17 cellular contexts compared by ENCODE assay signal in genomic region chr15:57586661-57587404, GRCh38. TPM values are rescaled to one million over a fixed set of nuclear protein-coding genes. Genes with fewer than 3 reads are reported as not detected.
DNase-seq lines count a peak whose midpoint lies in the region; ATAC-seq, FAIRE-seq and TF ChIP-seq lines count a peak whose summit lies in the region.
"Had no signal": no experiment of that assay in that cellular context is flagged by ENCODE, and none has a peak within 500 bp of the region (broad histone marks: within the 10 kb centered on the region; RNA-seq: fewer than 3 reads in every experiment).

No MANE protein-coding gene starts in this region.

- TF ChIP-seq RAD21 in GM12878 (IDR thresholded peaks at IDR 0.05; ENCODE audit: insufficient read depth, low read depth, low read length): no peak

- H3K4me1 ChIP-seq in GM12878 (ENCODE audit: control insufficient read depth, insufficient read depth, low read length): no peaks in the 10 kb centered on the region

- TF ChIP-seq POLR2A in GM12878 (IDR thresholded peaks at IDR 0.05; ENCODE audit: low read depth, low read length): no peak

- no peak for TF ChIP-seq EP300 in GM12878 (IDR thresholded peaks at IDR 0.05; ENCODE audit: borderline replicate concordance in 1 of 2, control insufficient read depth in 1 of 2, low read depth in 2 of 2, low read length in 2 of 2)

- WGBS in GM12878 (ENCODE audit: insufficient coverage, insufficient replicate concordance, low lambda C conversion rate, missing lambda C conversion rate): 8% methylated on average over 6 of the region's 6 CpGs

- no peak for TF ChIP-seq CTCF in GM12878 (IDR thresholded peaks at IDR 0.05 in 2 of 3, conservative IDR thresholded peaks at IDR 0.05 in 1 of 3; ENCODE audit: control insufficient read depth in 2 of 3, extremely low read depth in 1 of 3, insufficient read depth in 1 of 3, low read depth in 3 of 3, low read length in 3 of 3)
- TF ChIP-seq CTCF in mesothelial cell of epicardium (IDR thresholded peaks at IDR 0.05; ENCODE audit: unreplicated experiment): no peak

- H3K27me3 ChIP-seq in GM12878 (replicated peaks in 1 of 2; ENCODE audit: control insufficient read depth in 2 of 2, insufficient read depth in 2 of 2, low read length in 1 of 2): peaks cover 5% of the 10 kb centered on the region in 2 experiments; a peak in 3 of 4 replicates
- H3K27me3 ChIP-seq: colonic mucosa, pancreas had no signal

- H3K9me3 Mint-ChIP-seq in activated T-cell treated with anti-CD3 and anti-CD28 coated beads, Interleukin-2, amount 50 U/mL, for 4 hours: peaks cover 14% of the 10 kb centered on the region
- peaks cover 10% of the 10 kb centered on the region for H3K9me3 Mint-ChIP-seq in stimulated activated naive CD8-positive, alpha-beta T cell treated with anti-CD3 and anti-CD28 coated beads, Interleukin-15, Interleukin-2, amounts not matched to agents 100 ng/mL and 50 ng/mL, for 24 hours
- peaks cover 15% of the 10 kb centered on the region for H3K9me3 Mint-ChIP-seq in mesothelial cell of epicardium

- H3K36me3 Mint-ChIP-seq in activated T-cell treated with anti-CD3 and anti-CD28 coated beads, Interleukin-2, amount 50 U/mL, for 4 hours (ENCODE audit: insufficient read depth): peaks cover 6% of the 10 kb centered on the region
- H3K36me3 Mint-ChIP-seq in stimulated activated naive CD8-positive, alpha-beta T cell treated with anti-CD3 and anti-CD28 coated beads, Interleukin-15, Interleukin-2, amounts not matched to agents 100 ng/mL and 50 ng/mL, for 24 hours (ENCODE audit: low read depth): peaks cover 8% of the 10 kb centered on the region
- peaks cover 11% of the 10 kb centered on the region for H3K36me3 Mint-ChIP-seq in mesothelial cell of epicardium

- H2AFZ ChIP-seq in GM12878 (ENCODE audit: control insufficient read depth, low read depth, low read length): no peak overlapping the region

- intact Hi-C loops in GM12878 (cut with micrococcal nuclease; ENCODE audit: unreplicated experiment): no loop called here

- no peak overlapping the region for H3K4me3 Mint-ChIP-seq in activated T-cell treated with anti-CD3 and anti-CD28 coated beads, Interleukin-2, amount 50 U/mL, for 4 hours
- no peak overlapping the region for H3K4me3 Mint-ChIP-seq in stimulated activated naive CD8-positive, alpha-beta T cell treated with anti-CD3 and anti-CD28 coated beads, Interleukin-15, Interleukin-2, amounts not matched to agents 100 ng/mL and 50 ng/mL, for 24 hours
- no peak overlapping the region for H3K4me3 Mint-ChIP-seq in mesothelial cell of epicardium

- no peak overlapping the region for H3K27ac ChIP-seq in GM12878 (ENCODE audit: control insufficient read depth, insufficient read depth)
- H3K27ac ChIP-seq: colonic mucosa, HL-60, pancreas had no signal

- no peaks in the 10 kb centered on the region; the same call in 2 of the 3 replicates for H3K9me3 ChIP-seq in GM12878 (replicated peaks; ENCODE audit: control insufficient read depth, insufficient read depth, low read length)
- H3K9me3 ChIP-seq: colonic mucosa, pancreas had no signal

- H3K79me2 ChIP-seq in GM12878 (ENCODE audit: control insufficient read depth, insufficient read depth, low read length): no peaks in the 10 kb centered on the region

- no peaks in the 10 kb centered on the region for H3K36me3 ChIP-seq in GM12878 (ENCODE audit: control insufficient read depth in 2 of 2, insufficient read depth in 2 of 2, low read length in 1 of 2)
- H3K36me3 ChIP-seq: colonic mucosa, pancreas had no signal

- POLR2A ChIA-PET in GM12878 (lab: Charles Lee): no interaction called here

- peak; percentile 51 to 54 for ATAC-seq in activated T-cell treated with anti-CD3 and anti-CD28 coated beads, Interleukin-2, amount 50 U/mL, for 4 hours
- ATAC-seq in HG02885 (IDR thresholded peaks at IDR 0.05; ENCODE audit: poor library complexity, unreplicated experiment) (peak; percentile 39), GM12878 (no peak; the same call in none of the 3 replicates)
- ATAC-seq: pancreas had no signal

- peaks cover 23% of the 10 kb centered on the region for H3K27me3 Mint-ChIP-seq in activated T-cell treated with anti-CD3 and anti-CD28 coated beads, Interleukin-2, amount 50 U/mL, for 4 hours (ENCODE audit: low read depth)
- H3K27me3 Mint-ChIP-seq in stimulated activated naive CD8-positive, alpha-beta T cell treated with anti-CD3 and anti-CD28 coated beads, Interleukin-15, Interleukin-2, amounts not matched to agents 100 ng/mL and 50 ng/mL, for 24 hours: peaks cover 30% of the 10 kb centered on the region
- no peaks in the 10 kb centered on the region for H3K27me3 Mint-ChIP-seq in mesothelial cell of epicardium (ENCODE audit: low read depth)

- no TSS peak for BruUV-seq in GM12878 (replicated peaks; lab: Mats Ljungman, UMichigan)

- peaks cover 38% of the 10 kb centered on the region for H3K4me1 Mint-ChIP-seq in activated T-cell treated with anti-CD3 and anti-CD28 coated beads, Interleukin-2, amount 50 U/mL, for 4 hours (ENCODE audit: low read depth)
- H3K4me1 Mint-ChIP-seq in stimulated activated naive CD8-positive, alpha-beta T cell treated with anti-CD3 and anti-CD28 coated beads, Interleukin-15, Interleukin-2, amounts not matched to agents 100 ng/mL and 50 ng/mL, for 24 hours (ENCODE audit: low read depth): peaks cover 29% of the 10 kb centered on the region
- H3K4me1 Mint-ChIP-seq in mesothelial cell of epicardium: peaks cover 12% of the 10 kb centered on the region

- H3K4me3 ChIP-seq in GM12878: no peak overlapping the region
- H3K4me3 ChIP-seq: colonic mucosa, pancreas had no signal

- FAIRE-seq in GM12878 (lab: Jason Lieb, UNC): no peak
- FAIRE-seq: pancreas had no signal

- in situ Hi-C loops in GM12878 (cut with MboI): no loop called here

- peak overlapping the region; percentile 26 for H3K27ac Mint-ChIP-seq in stimulated activated naive CD8-positive, alpha-beta T cell treated with anti-CD3 and anti-CD28 coated beads, Interleukin-15, Interleukin-2, amounts not matched to agents 100 ng/mL and 50 ng/mL, for 24 hours
- no peak overlapping the region for H3K27ac Mint-ChIP-seq in mesothelial cell of epicardium

- CTCF ChIA-PET in GM12878 (lab: Yijun Ruan, JAX): interaction anchor here (0.8 to 1.2 kb wide), 2 partner anchors 12 to 27 kb away, joined by 3 read pairs; no protein-coding TSS in a partner anchor

- no peak overlapping the region for H3K4me2 ChIP-seq in GM12878 (ENCODE audit: control insufficient read depth, insufficient read depth)

- RAD21 ChIA-PET in GM12878 (lab: Charles Lee; ENCODE audit: unreplicated experiment): no interaction called here

- DNase-seq in activated T-cell treated with anti-CD3 and anti-CD28 coated beads, Interleukin-2, amount 50 U/mL, for 4 hours: no peak
- DNase-seq in activated T-cell treated with anti-CD3 and anti-CD28 coated beads, Interleukin-2, amount 50 U/mL, for 48 hours: no peak
- DNase-seq in GM12878 (ENCODE audit: low read depth, low spot score): no peak
- DNase-seq in mesothelial cell of epicardium (ENCODE audit: low spot score in 2 of 2, unreplicated experiment in 2 of 2): no peak
- no peak for DNase-seq in HPDE6-E6E7 (ENCODE audit: extremely low spot score)
- DNase-seq in globus pallidus (ENCODE audit: low spot score): no peak
- DNase-seq: activated CD8-positive, alpha-beta memory T cell treated with anti-CD3 and anti-CD28 coated beads for 24 hours; amygdala; colonic mucosa; DND-41; midbrain; NCI-H2081 treated with DMSO at 0.1 percent for 48 hours; NK-92 treated with Interleukin-12 subunit alpha and Interleukin-12 subunit beta, amount 100 ng/mL, for 24 hours; pancreas had no signal

- SMC1A ChIA-PET in GM12878 (lab: Charles Lee; ENCODE audit: uncharacterized antibody, unreplicated experiment): no interaction called here

- no peaks in the 10 kb centered on the region for H4K20me1 ChIP-seq in GM12878 (ENCODE audit: control insufficient read depth, insufficient read depth)

- H3K9ac ChIP-seq in GM12878 (ENCODE audit: control insufficient read depth, insufficient read depth, low read length): no peak overlapping the region

TF ChIP-seq in GM12878, 131 proteins besides CTCF, POLR2A, EP300 and RAD21:
- no peak for TF ChIP-seq HCFC1 (IDR thresholded peaks at IDR 0.05; ENCODE audit: low read length)
- TF ChIP-seq IRF4 (IDR thresholded peaks at IDR 0.05; ENCODE audit: low read depth, low read length): no peak
- TF ChIP-seq JUNB (IDR thresholded peaks at IDR 0.05): peak; percentile 40; the same call in 1 of the 2 replicates
- peak; percentile 5 to 21; a peak in 1 of 4 replicates for TF ChIP-seq BHLHE40 (IDR thresholded peaks at IDR 0.05; ENCODE audit: borderline replicate concordance in 1 of 2, low read depth in 2 of 2, low read length in 1 of 2)
- TF ChIP-seq IKZF2 (IDR thresholded peaks at IDR 0.05): 0 out of 4 replicates have a peak, but pooled peaks of 1 of the 2 experiments have one; percentile 8

RNA-seq across cellular contexts. Expression of gene MYZAP, which starts 4.9 kb away (rescaled TPM):
- total RNA-seq in activated T-cell treated with anti-CD3 and anti-CD28 coated beads, Interleukin-2, amount 50 U/mL, for 4 hours: under 1 TPM in 2 of 3 donors, not detected in 1; 0.13 to 0.22 TPM
- not detected in 2 replicates for total RNA-seq in GM12878 (2013; cell fraction: nucleolus; rRNA removed)
- not detected in 2 replicates for total RNA-seq in GM12878 (2014; rRNA removed)
- total RNA-seq in GM12878 (2014; rRNA removed; fragmentation: Illumina TruSeq; extraction: Trizol): not detected in 2 replicates
- total RNA-seq in GM12878 (2021): not detected in 2 replicates
- polyA plus RNA-seq in GM12878 (2011; ENCODE audit: low read depth): not detected
- polyA plus RNA-seq in GM12878 (2011; rRNA removed): not detected in 2 replicates
- not detected in 2 replicates for polyA plus RNA-seq in GM12878 (2011; cell fraction: cytosol; rRNA removed)
- not detected in 2 replicates for polyA plus RNA-seq in GM12878 (2011; cell fraction: nucleus; rRNA removed)
- polyA plus RNA-seq in GM12878 (2012): not detected in 2 replicates
- polyA plus RNA-seq in GM12878 (2014; fragmentation: Illumina TruSeq; extraction: Trizol): not detected in 2 replicates
- polyA plus RNA-seq in GM12878 (2014; fragmentation: Nextera tagmentation; extraction: Ambion mirVana): not detected
- polyA plus RNA-seq in GM12878 (2014; rRNA removed): not detected in 2 replicates
- not detected for polyA plus RNA-seq in GM12878 (2016; fragmentation: Nextera tagmentation; extraction: Ambion mirVana)
- not detected in 2 replicates for polyA minus RNA-seq in GM12878 (2011; rRNA and poly(A)+ RNA removed)
- not detected in 2 replicates for polyA minus RNA-seq in GM12878 (2011; cell fraction: cytosol; rRNA and poly(A)+ RNA removed)
- polyA minus RNA-seq in GM12878 (2011; cell fraction: nucleus; rRNA and poly(A)+ RNA removed): not detected in 2 replicates
- 3.3 to 3.9 TPM (median 3.8 TPM) in 3 replicates for total RNA-seq in mesothelial cell of epicardium
